Comparison of ENCODE assay signal across 17 cellular contexts in the genomic region with DNA sequence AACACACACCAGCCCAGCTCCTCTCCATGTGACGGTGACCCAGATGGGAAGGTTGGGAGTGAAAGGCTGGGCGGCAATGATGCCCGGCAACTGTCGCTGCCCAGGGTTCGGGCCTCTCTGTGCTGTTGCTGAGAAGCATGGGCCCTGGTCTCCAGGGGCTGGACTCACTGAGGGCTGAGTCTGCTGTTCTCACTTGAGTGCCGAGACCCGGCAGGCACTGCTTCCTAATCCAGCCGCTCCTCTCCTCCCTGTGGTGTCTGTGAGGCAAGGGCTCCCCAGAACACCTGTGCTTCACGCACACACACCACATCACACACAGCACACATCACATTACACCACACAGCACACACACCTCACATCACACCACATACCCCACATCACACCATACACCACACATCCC.
DNase-seq lines count a peak whose midpoint lies in the region; TF ChIP-seq lines count a peak whose summit lies in the region.
"Had no signal": no experiment of that assay in that cellular context is flagged by ENCODE, and none has a peak within 500 bp of the region (broad histone marks: within the 10 kb centered on the region; RNA-seq: fewer than 3 reads in every experiment).

No MANE protein-coding gene starts in this region.

- peaks cover 7 to 14% (median 12%) of the 10 kb centered on the region in 4 donors for H3K4me1 ChIP-seq in esophagus muscularis mucosa
- H3K4me1 ChIP-seq: BLaER1 had no signal

- TF ChIP-seq POLR2A in esophagus muscularis mucosa (IDR thresholded peaks at IDR 0.05; ENCODE audit: low read depth): no peak

- H3K36me3 ChIP-seq in esophagus muscularis mucosa: no peaks in the 10 kb centered on the region
- H3K36me3 ChIP-seq: BLaER1 had no signal

- H3K4me3 ChIP-seq in esophagus muscularis mucosa: no peak overlapping the region
- H3K4me3 ChIP-seq: BLaER1, GM23338 had no signal

- no peak for TF ChIP-seq EP300 in esophagus muscularis mucosa (IDR thresholded peaks at IDR 0.05)

- TF ChIP-seq CTCF in esophagus muscularis mucosa (IDR thresholded peaks at IDR 0.05): no peak

- H3K27ac ChIP-seq in esophagus muscularis mucosa (replicated peaks in 1 of 4): no peak overlapping the region
- H3K27ac ChIP-seq: BLaER1, KMS-11 had no signal

- WGBS in esophagus muscularis mucosa: 85% methylated on average over 9 of the region's 9 CpGs

- peak; percentile 16 for DNase-seq in NCI-H748 (lab: John Stamatoyannopoulos, UW; ENCODE audit: unreplicated experiment)
- no peak for DNase-seq in NCI-H748 treated with DMSO at 0.1 percent for 48 hours (lab: John Stamatoyannopoulos, UW)
- DNase-seq in NCI-H69 (lab: John Stamatoyannopoulos, UW): peak; percentile 65
- DNase-seq in myocyte (ENCODE audit: low read depth): peak; percentile 59
- DNase-seq in activated T-cell treated with anti-CD3 and anti-CD28 coated beads, Interleukin-2, amount 50 U/mL, for 48 hours: no peak
- DNase-seq in NCI-H128 (lab: John Stamatoyannopoulos, UW; ENCODE audit: unreplicated experiment): no peak
- no peak for DNase-seq in esophagus muscularis mucosa (ENCODE audit: extremely low spot score)
- DNase-seq: CD4-positive, alpha-beta T cell; MM.1S; NCI-H187 treated with DMSO at 0.1 percent for 48 hours; NCI-H2107; NCI-H446 treated with DMSO at 0.1 percent for 48 hours; NCI-H526; SK-N-SH had no signal

- no peaks in the 10 kb centered on the region for H3K9me3 ChIP-seq in esophagus muscularis mucosa
- H3K9me3 ChIP-seq: BLaER1, SK-N-SH had no signal

- H3K27me3 ChIP-seq in esophagus muscularis mucosa: no peaks in the 10 kb centered on the region
- H3K27me3 ChIP-seq: BLaER1 had no signal

- intact Hi-C loops in esophagus muscularis mucosa (cut with DNase I): no loop called here

Comparison
In these comparisons a context has a peak if more than half of its experiments do, and no peak if none do; other contexts are left out.
1. DNase-seq: peak in NCI-H748 (single experiment), NCI-H69 (single experiment) and myocyte (single experiment); none in NCI-H748 treated with DMSO at 0.1 percent for 48 hours (single experiment), activated T-cell treated with anti-CD3 and anti-CD28 coated beads, Interleukin-2, amount 50 U/mL, for 48 hours (0 of 2), NCI-H128 (single experiment) and esophagus muscularis mucosa (single experiment).